ENCODE assay signal across 9 cellular contexts in the genomic region with DNA sequence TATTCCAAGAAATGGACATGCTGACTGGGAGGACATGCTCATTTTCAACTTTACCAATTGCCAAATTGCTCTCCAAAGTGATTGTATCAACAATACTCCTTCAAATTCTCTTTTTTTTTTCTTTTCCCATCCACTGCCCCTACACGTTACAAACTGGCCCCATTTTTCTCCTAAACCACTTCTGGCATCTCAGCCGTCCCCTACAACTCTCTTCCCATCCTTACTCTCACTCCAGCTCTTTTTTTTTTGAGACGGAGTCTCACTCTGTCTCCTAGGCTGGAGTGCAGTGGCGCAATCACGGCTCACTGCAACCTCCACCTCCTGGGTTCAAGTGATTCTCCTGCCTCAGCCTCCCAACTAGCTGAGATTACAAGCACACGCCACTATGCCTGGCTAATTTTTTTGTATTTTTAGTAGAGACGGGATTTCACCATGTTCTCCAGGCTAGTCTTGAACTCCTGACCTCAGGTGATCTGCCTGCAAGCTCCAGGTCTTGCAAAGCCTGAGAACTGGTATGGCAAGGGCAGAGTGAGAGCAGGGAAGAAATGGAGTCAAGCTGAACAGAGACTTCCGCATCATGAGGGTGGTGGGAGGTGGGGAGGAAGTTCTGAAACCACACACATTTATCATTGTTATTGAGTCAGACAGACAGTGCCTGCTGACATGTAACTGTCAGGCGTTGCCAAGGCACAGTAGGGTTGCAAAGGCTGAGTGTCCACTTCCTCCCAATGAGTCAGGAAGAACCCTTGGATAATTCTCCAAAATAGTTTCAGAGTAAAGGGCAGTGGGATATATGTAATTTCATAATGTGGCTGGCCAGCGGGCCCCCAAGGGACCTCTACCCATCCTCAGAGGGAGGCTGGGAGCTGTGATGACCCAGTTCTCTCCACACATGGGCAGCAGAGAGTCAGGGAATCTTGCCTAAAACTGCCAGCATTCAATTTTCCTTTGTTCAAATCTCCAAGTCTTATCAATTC. TPM values are rescaled to one million over a fixed set of nuclear protein-coding genes. Genes with fewer than 3 reads are reported as not detected.
A peak's percentile ranks its signal among the peaks of the same experiment; 100 is the strongest.
DNase-seq lines count a peak whose midpoint lies in the region; ATAC-seq and TF ChIP-seq lines count a peak whose summit lies in the region.
"Had no signal": no experiment of that assay in that cellular context is flagged by ENCODE, and none has a peak within 500 bp of the region (broad histone marks: within the 10 kb centered on the region; RNA-seq: fewer than 3 reads in every experiment).

No MANE protein-coding gene starts in this region.

- peaks cover 9% of the 10 kb centered on the region for H3K4me1 ChIP-seq in SJCRH30
- H3K4me1 ChIP-seq in right atrium auricular region = no peaks in the 10 kb centered on the region

- in situ Hi-C loops in Caki2 (cut with HindIII; ENCODE audit: low pct_unique_long_range_greater_than_20kb, low sequenced_read_pairs) = no loop called here

- H3K27ac ChIP-seq in SJCRH30 = no peak overlapping the region
- peak overlapping the region in 1 of 2 donors; percentile 16 for H3K27ac ChIP-seq in right atrium auricular region

- H3K36me3 ChIP-seq in SJCRH30 = no peaks in the 10 kb centered on the region
- no peaks in the 10 kb centered on the region for H3K36me3 ChIP-seq in right atrium auricular region

- no peak for TF ChIP-seq CTCF in right atrium auricular region (IDR thresholded peaks at IDR 0.05)

- H3K27me3 ChIP-seq in SJCRH30 (no peaks in the 10 kb centered on the region), right atrium auricular region (no peaks in the 10 kb centered on the region)

- peak; percentile 43 for ATAC-seq in HG02642 (IDR thresholded peaks at IDR 0.05; ENCODE audit: poor library complexity, unreplicated experiment)

- DNase-seq in Caki2 (ENCODE audit: low read depth) (peak; percentile 84), SJCRH30 (peak; percentile 51 to 55), right atrium auricular region (ENCODE audit: low spot score) (peak; percentile 66), NCI-H2081 treated with DMSO at 0.1 percent for 48 hours (lab: John Stamatoyannopoulos, UW) (no peak), DMS79 treated with DMSO at 0.1 percent for 48 hours (lab: John Stamatoyannopoulos, UW) (no peak)
- peak; percentile 56 for DNase-seq in activated effector memory CD4-positive, alpha-beta T cell treated with Interleukin-2 at 50 U/mL for 16 hours
- DNase-seq in stimulated activated CD4-positive, alpha-beta T cell treated with anti-CD3 and anti-CD28 coated beads, Interleukin-4, amount 100 ng/mL, for 1 hour = peak; percentile 56

- H3K9me3 ChIP-seq in SJCRH30 (replicated peaks) = no peaks in the 10 kb centered on the region
- no peaks in the 10 kb centered on the region for H3K9me3 ChIP-seq in right atrium auricular region

- H3K4me3 ChIP-seq in SJCRH30 (no peak overlapping the region), right atrium auricular region (no peak overlapping the region)

RNA-seq across cellular contexts. Expression of a gene that starts 17.4 kb away (rescaled TPM):
- total RNA-seq in Caki2 (2014; rRNA removed; shearing (Covaris generic); ENCODE audit: low replicate concordance) = not detected in 2 replicates
- total RNA-seq in SJCRH30 (2014; rRNA removed; shearing (Covaris generic)) = 0.32 TPM in 1 of 2 replicates, not detected in the other
- not detected for total RNA-seq in right atrium auricular region
- total RNA-seq: urinary bladder had no signal

RNA-seq across cellular contexts. Expression of a gene that starts 33.6 kb away (rescaled TPM):
- 318 and 331 TPM in 2 replicates for total RNA-seq in Caki2 (2014; rRNA removed; shearing (Covaris generic); ENCODE audit: low replicate concordance)
- total RNA-seq in SJCRH30 (2014; rRNA removed; shearing (Covaris generic)) = 335 and 336 TPM in 2 replicates
- 100 to 1,000 TPM; 144 to 147 TPM for total RNA-seq in right atrium auricular region

RNA-seq across cellular contexts. Expression of a gene that starts 42.0 kb away (rescaled TPM):
- not detected in 2 replicates for total RNA-seq in Caki2 (2014; rRNA removed; shearing (Covaris generic); ENCODE audit: low replicate concordance)
- total RNA-seq in SJCRH30 (2014; rRNA removed; shearing (Covaris generic)) = not detected in 2 replicates
- not detected for total RNA-seq in right atrium auricular region
- total RNA-seq: urinary bladder had no signal

Comparison
In these comparisons a context has a peak if more than half of its experiments do, and no peak if none do; other contexts are left out.
1. DNase-seq: peak in Caki2 (single experiment), SJCRH30 (2 of 2), activated effector memory CD4-positive, alpha-beta T cell treated with Interleukin-2 at 50 U/mL for 16 hours (single experiment), right atrium auricular region (single experiment) and stimulated activated CD4-positive, alpha-beta T cell treated with anti-CD3 and anti-CD28 coated beads, Interleukin-4, amount 100 ng/mL, for 1 hour (single experiment); none in NCI-H2081 treated with DMSO at 0.1 percent for 48 hours (single experiment) and DMS79 treated with DMSO at 0.1 percent for 48 hours (single experiment).